ENCODE assay signal across 8 cellular contexts in genomic region chr12:79935021-79935623, GRCh38. TPM values are rescaled to one million over a fixed set of nuclear protein-coding genes. Genes with fewer than 3 reads are reported as not detected.
DNase-seq lines count a peak whose midpoint lies in the region; ATAC-seq, FAIRE-seq and TF ChIP-seq lines count a peak whose summit lies in the region.

Gene PPP1R12A (minus strand): TSS chr12:79935097. CDS start chr12:79934931, 166 bp downstream.

- H3K27me3 ChIP-seq in keratinocyte (ENCODE audit: control insufficient read depth, extremely low read depth, insufficient read depth, low read length), result no peaks in the 10 kb centered on the region

- H3K9ac ChIP-seq in keratinocyte (ENCODE audit: control insufficient read depth, extremely low read depth, insufficient read depth, low read length), result peak within 1 kb of the TSS; percentile 95

- H3K9me1 ChIP-seq in keratinocyte (ENCODE audit: control insufficient read depth, extremely low read depth, insufficient read depth, low read length), result no peaks in the 10 kb centered on the region

- dilution Hi-C loops in keratinocyte (cut with MboI; ENCODE audit: extremely low pct_ligation_motif_present, low sequenced_read_pairs), result no loop called here

- no peaks in the 10 kb centered on the region for H3K36me3 ChIP-seq in keratinocyte (ENCODE audit: control insufficient read depth in 2 of 2, extremely low read depth in 1 of 2, insufficient read depth in 2 of 2, low read length in 2 of 2)

- ATAC-seq in GM19035 (IDR thresholded peaks at IDR 0.05; ENCODE audit: unreplicated experiment) (peak; percentile 84), HG03354 (IDR thresholded peaks at IDR 0.05; ENCODE audit: poor library complexity, severe bottlenecking, unreplicated experiment) (peak; percentile 85)

- H3K9me3 ChIP-seq in keratinocyte (ENCODE audit: control insufficient read depth, low read depth, low read length), result no peaks in the 10 kb centered on the region

- FAIRE-seq in keratinocyte (lab: Jason Lieb, UNC), result no peak

- peak; percentile 16 for TF ChIP-seq CTCF in AG10803 (conservative IDR thresholded peaks at IDR 0.05; ENCODE audit: low read length)
- peak in 1 of 3 experiments; percentile 6 for TF ChIP-seq CTCF in keratinocyte (optimal IDR thresholded peaks at IDR 0.05 in 1 of 3, IDR thresholded peaks at IDR 0.05 in 1 of 3, conservative IDR thresholded peaks at IDR 0.05 in 1 of 3; ENCODE audit: extremely low read depth in 1 of 3, insufficient read depth in 2 of 3, low read length in 3 of 3)

- H3K4me3 ChIP-seq in AG10803 (ENCODE audit: low read length), result peak within 1 kb of the TSS; percentile 92
- peak within 1 kb of the TSS; percentile 82 to 99 (median 83) for H3K4me3 ChIP-seq in keratinocyte (ENCODE audit: control insufficient read depth in 2 of 3, extremely low read depth in 1 of 3, insufficient read depth in 2 of 3, low read depth in 1 of 3, low read length in 3 of 3)

- H3K4me2 ChIP-seq in keratinocyte (ENCODE audit: control insufficient read depth, extremely low read depth, insufficient read depth, low read depth, low read length), result peak within 1 kb of the TSS; percentile 80

- peak within 1 kb of the TSS; percentile 99 for H2AFZ ChIP-seq in keratinocyte (ENCODE audit: control insufficient read depth, low read length)

- peaks cover 62% of the 10 kb centered on the region for H3K79me2 ChIP-seq in keratinocyte (ENCODE audit: control insufficient read depth, insufficient read depth, low read length)

- H3K27ac ChIP-seq in keratinocyte (ENCODE audit: control insufficient read depth, insufficient read depth, low read length), result peak within 1 kb of the TSS; percentile 95

- peaks cover 16% of the 10 kb centered on the region for H3K4me1 ChIP-seq in keratinocyte (ENCODE audit: control insufficient read depth, extremely low read depth, insufficient read depth, low read length)

- DNase-seq in AG10803 (ENCODE audit: low read depth), result peak; percentile 97
- DNase-seq in NCI-H446 treated with DMSO at 0.1 percent for 48 hours (lab: John Stamatoyannopoulos, UW), result peak; percentile 93
- peak; percentile 93 for DNase-seq in activated CD4-positive, CD25-positive, alpha-beta regulatory T cell treated with anti-CD3 and anti-CD28 coated beads, Interleukin-2, amount 50 U/mL, for 72 hours
- peak; percentile 35 to 79 for DNase-seq in cerebellar nuclear complex (lab: John Stamatoyannopoulos, UW)
- DNase-seq in keratinocyte (ENCODE audit: low read depth, low spot score), result peak; percentile 69
- DNase-seq in stimulated activated CD4-positive, alpha-beta T cell treated with anti-CD3 and anti-CD28 coated beads, Interleukin-15, amount 100 ng/mL, for 1 hour (ENCODE audit: low read depth in 1 of 2, low spot score in 1 of 2), result peak; percentile 88 to 89

- peaks cover 5% of the 10 kb centered on the region for H4K20me1 ChIP-seq in keratinocyte (ENCODE audit: control insufficient read depth, extremely low read depth, insufficient read depth, low read length)

RNA-seq across cellular contexts. Expression of gene PPP1R12A, which starts in this region (rescaled TPM):
- polyA plus RNA-seq in keratinocyte, result 23.8 to 45.2 TPM (median 42.4 TPM) in 3 replicates
- polyA plus RNA-seq in keratinocyte (2011; ENCODE audit: low read depth), result 276 TPM
- 17.5 and 26.7 TPM in 2 replicates for polyA plus RNA-seq in keratinocyte (2011; cell fraction: cytosol; rRNA removed)
- 39.5 and 59.5 TPM in 2 replicates for polyA plus RNA-seq in keratinocyte (2011; cell fraction: nucleus; rRNA removed)
- 37.1 and 43.5 TPM in 2 replicates for polyA plus RNA-seq in keratinocyte (2012; ENCODE audit: low replicate concordance)
- polyA minus RNA-seq in keratinocyte, result 24.4 to 74.1 TPM (median 37.9 TPM) in 3 replicates
- 35.7 TPM for polyA minus RNA-seq in keratinocyte (2011; cell fraction: cytosol; rRNA and poly(A)+ RNA removed)
- 64.7 and 149 TPM in 2 replicates for polyA minus RNA-seq in keratinocyte (2011; cell fraction: nucleus; rRNA and poly(A)+ RNA removed)

Comparison
In these comparisons a context has a peak if more than half of its experiments do, and no peak if none do; other contexts are left out.
1. Peak in every context shown above with its lines: DNase-seq, ATAC-seq, H3K4me3 ChIP-seq and H3K27ac ChIP-seq.